21 cellular contexts compared by ENCODE assay signal in the genomic region with DNA sequence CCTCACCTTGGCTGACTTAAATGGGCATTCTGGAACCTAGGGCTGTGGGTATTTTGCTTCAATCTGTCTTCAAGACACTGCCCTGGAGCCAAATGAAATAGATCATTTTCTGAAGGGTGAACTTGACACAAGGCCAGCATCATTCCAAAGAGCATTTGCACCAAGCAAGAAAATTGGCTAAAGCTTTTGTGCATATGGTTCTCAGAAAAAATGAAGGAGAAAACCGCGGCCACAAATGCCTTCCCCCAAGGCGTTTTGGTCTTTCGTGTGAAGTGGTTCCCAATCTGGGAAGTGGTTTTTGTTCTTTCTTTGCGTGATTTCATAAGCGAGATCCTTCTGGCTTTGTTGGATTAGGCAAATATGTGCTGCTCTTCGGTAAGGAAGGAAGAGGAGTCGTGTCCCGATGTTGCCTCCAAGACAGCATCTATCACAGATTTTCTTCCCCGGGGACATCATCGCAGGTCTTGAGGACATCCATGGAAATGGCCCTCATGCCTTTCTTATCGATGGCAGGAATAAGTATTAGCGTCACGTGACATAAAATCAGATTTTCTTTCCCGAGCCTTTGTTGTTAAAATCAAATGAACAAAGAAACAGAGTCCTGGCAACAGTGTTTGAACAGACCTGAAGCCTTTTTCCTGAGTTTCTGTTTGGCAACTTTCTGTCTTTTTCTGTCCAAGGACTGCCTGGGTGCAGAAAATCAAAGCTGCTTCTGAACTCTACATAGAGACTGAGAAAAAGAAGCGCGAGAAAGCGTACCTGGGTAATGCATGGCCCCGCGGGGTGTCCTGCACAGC. TPM values are rescaled to one million over a fixed set of nuclear protein-coding genes. Genes with fewer than 3 reads are reported as not detected.
DNase-seq lines count a peak whose midpoint lies in the region; ATAC-seq, FAIRE-seq and TF ChIP-seq lines count a peak whose summit lies in the region.
"Had no signal": no experiment of that assay in that cellular context is flagged by ENCODE, and none has a peak within 500 bp of the region (broad histone marks: within the 10 kb centered on the region; RNA-seq: fewer than 3 reads in every experiment).

No MANE protein-coding gene starts in this region.

- H3K9me3 ChIP-seq in K562 (replicated peaks; ENCODE audit: control insufficient read depth, insufficient read depth, low read depth, low read length): no peaks in the 10 kb centered on the region
- H3K9me3 ChIP-seq: A549, testis had no signal

- intact Hi-C loops in K562 (cut with micrococcal nuclease): no loop called here

- TF ChIP-seq POLR2A in K562 (conservative IDR thresholded peaks at IDR 0.05): no peak

- no peak overlapping the region for H3K9ac ChIP-seq in K562 (ENCODE audit: insufficient read depth in 1 of 2, low read depth in 2 of 2, low read length in 2 of 2)

- in situ Hi-C loops in K562 (cut with MboI): no loop called here

- peaks cover 59 to 78% of the 10 kb centered on the region in 2 experiments for H3K27me3 ChIP-seq in K562 (ENCODE audit: control insufficient read depth in 2 of 2, insufficient read depth in 2 of 2, low read length in 2 of 2)
- H3K27me3 ChIP-seq: testis had no signal

- POLR2A ChIA-PET in AG04449 (lab: Yijun Ruan, JAX): no interaction called here
- POLR2A ChIA-PET in K562 (lab: Yijun Ruan, JAX): interaction anchor here (0.7 kb wide), 1 partner anchor 338 kb away, joined by 4 read pairs; no protein-coding TSS in a partner anchor

- CTCF ChIA-PET in AG04449 (lab: Yijun Ruan, JAX): no interaction called here
- CTCF ChIA-PET in K562 (lab: Yijun Ruan, JAX; ENCODE audit: low intra/inter-chr PET ratio): no interaction called here

- H3K36me3 ChIP-seq in K562 (ENCODE audit: control insufficient read depth, insufficient read depth, low read length): no peaks in the 10 kb centered on the region

- 1% methylated on average over 20 of the region's 20 CpGs for WGBS in K562 (ENCODE audit: insufficient coverage, low coverage, missing lambda C conversion rate)

- 0 out of 2 replicates have a peak, but pooled peaks cover 3% of the 10 kb centered on the region for H4K20me1 ChIP-seq in K562 (replicated peaks; ENCODE audit: control insufficient read depth, insufficient read depth, low read length)

- BruUV-seq in K562 (replicated peaks; lab: Mats Ljungman, UMichigan): no TSS peak

- TF ChIP-seq CTCF in AG04449 (IDR thresholded peaks at IDR 0.05; ENCODE audit: insufficient read depth, low read length, missing control alignments): no peak
- no peak for TF ChIP-seq CTCF in HFF-Myc (IDR thresholded peaks at IDR 0.05; ENCODE audit: low read depth, low read length, missing control alignments)
- no peak for TF ChIP-seq CTCF in K562 (IDR thresholded peaks at IDR 0.05 in 2 of 3, conservative IDR thresholded peaks at IDR 0.05 in 1 of 3; ENCODE audit: insufficient read depth in 2 of 3, low read depth in 1 of 3, low read length in 3 of 3)

- TF ChIP-seq RAD21 in K562 (CRISPR knock-in tag; conservative IDR thresholded peaks at IDR 0.05 in 1 of 2, IDR thresholded peaks at IDR 0.05 in 1 of 2): no peak

- no peak overlapping the region for H3K4me2 ChIP-seq in K562 (ENCODE audit: insufficient read depth, low read length)
- H3K4me2 ChIP-seq: A549 had no signal

- peak; percentile 31 for DNase-seq in AG04449 (ENCODE audit: low read depth, low spot score)
- DNase-seq in HFF-Myc (ENCODE audit: extremely low read depth, low read depth): peak; percentile 20
- DNase-seq in K562 (ENCODE audit: extremely low read depth in 1 of 4, low spot score in 3 of 4): no peak
- DNase-seq in iris pigment epithelial cell (ENCODE audit: low read depth): peak; percentile 38
- DNase-seq in middle frontal gyrus (ENCODE audit: extremely low spot score, low spot score): no peak
- no peak for DNase-seq in GOT3 (lab: John Stamatoyannopoulos, UW)
- DNase-seq in NCI-H2081 (lab: John Stamatoyannopoulos, UW): no peak
- DNase-seq: activated CD4-positive, alpha-beta T cell treated with anti-CD3 and anti-CD28 coated beads for 4 hours; activated T-cell treated with anti-CD3 and anti-CD28 coated beads for 4 hours; hippocampal formation; left colon; MM.1S; naive thymus-derived CD4-positive, alpha-beta T cell; NCI-H2107; T-helper 17 cell; testis had no signal

- no peak overlapping the region for H3K4me3 ChIP-seq in AG04449 (ENCODE audit: low read depth, low read length)
- no peak overlapping the region for H3K4me3 ChIP-seq in HFF-Myc (replicated peaks; ENCODE audit: low read depth, low read length)
- H3K4me3 ChIP-seq in K562: no peak overlapping the region
- H3K4me3 ChIP-seq: A549, testis had no signal

- no peak for TF ChIP-seq EP300 in K562 (IDR thresholded peaks at IDR 0.05; ENCODE audit: low read length)

- H3K79me2 ChIP-seq in K562 (ENCODE audit: control insufficient read depth, insufficient read depth, low read length): no peaks in the 10 kb centered on the region

- no peak overlapping the region for H2AFZ ChIP-seq in K562 (ENCODE audit: low read depth, low read length)

- ATAC-seq in K562 (no peak), GM18873 (IDR thresholded peaks at IDR 0.05; ENCODE audit: low FRiP score, unreplicated experiment) (no peak)
- ATAC-seq: A549; left colon; naive thymus-derived CD4-positive, alpha-beta T cell; T-helper 17 cell had no signal

- H3K27ac ChIP-seq in K562 (ENCODE audit: extremely low read depth, low read depth, low read length): no peak overlapping the region
- H3K27ac ChIP-seq: A549, epithelial cell of prostate had no signal

- H3K4me1 ChIP-seq in K562 (replicated peaks in 1 of 2; ENCODE audit: control insufficient read depth in 2 of 2, insufficient read depth in 2 of 2, low read length in 2 of 2): no peaks in the 10 kb centered on the region
- H3K4me1 ChIP-seq: A549, testis had no signal

- FAIRE-seq in K562 (lab: Jason Lieb, UNC): no peak
- FAIRE-seq: A549, colon, HTR-8/SVneo had no signal

- no peaks in the 10 kb centered on the region for H3K9me1 ChIP-seq in K562 (ENCODE audit: control insufficient read depth, insufficient read depth, low read length)

TF ChIP-seq in K562, 482 proteins besides CTCF, POLR2A, EP300 and RAD21:
- TF ChIP-seq, protein P1, sequence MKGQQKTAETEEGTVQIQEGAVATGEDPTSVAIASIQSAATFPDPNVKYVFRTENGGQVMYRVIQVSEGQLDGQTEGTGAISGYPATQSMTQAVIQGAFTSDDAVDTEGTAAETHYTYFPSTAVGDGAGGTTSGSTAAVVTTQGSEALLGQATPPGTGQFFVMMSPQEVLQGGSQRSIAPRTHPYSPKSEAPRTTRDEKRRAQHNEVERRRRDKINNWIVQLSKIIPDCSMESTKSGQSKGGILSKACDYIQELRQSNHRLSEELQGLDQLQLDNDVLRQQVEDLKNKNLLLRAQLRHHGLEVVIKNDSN (CRISPR knock-in tag; IDR thresholded peaks at IDR 0.05): 0 out of 2 replicates have a peak, but pooled peaks have one; percentile 9
- TF ChIP-seq BHLHE40 (IDR thresholded peaks at IDR 0.05; ENCODE audit: low read length): 0 out of 2 replicates have a peak, but pooled peaks have one; percentile 10
- TF ChIP-seq, protein P2, sequence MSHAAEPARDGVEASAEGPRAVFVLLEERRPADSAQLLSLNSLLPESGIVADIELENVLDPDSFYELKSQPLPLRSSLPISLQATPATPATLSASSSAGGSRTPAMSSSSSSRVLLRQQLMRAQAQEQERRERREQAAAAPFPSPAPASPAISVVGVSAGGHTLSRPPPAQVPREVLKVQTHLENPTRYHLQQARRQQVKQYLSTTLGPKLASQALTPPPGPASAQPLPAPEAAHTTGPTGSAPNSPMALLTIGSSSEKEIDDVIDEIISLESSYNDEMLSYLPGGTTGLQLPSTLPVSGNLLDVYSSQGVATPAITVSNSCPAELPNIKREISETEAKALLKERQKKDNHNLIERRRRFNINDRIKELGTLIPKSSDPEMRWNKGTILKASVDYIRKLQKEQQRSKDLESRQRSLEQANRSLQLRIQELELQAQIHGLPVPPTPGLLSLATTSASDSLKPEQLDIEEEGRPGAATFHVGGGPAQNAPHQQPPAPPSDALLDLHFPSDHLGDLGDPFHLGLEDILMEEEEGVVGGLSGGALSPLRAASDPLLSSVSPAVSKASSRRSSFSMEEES (CRISPR knock-in tag; IDR thresholded peaks at IDR 0.05): peak; percentile 94
- no peak for TF ChIP-seq CREBBP (IDR thresholded peaks at IDR 0.05; ENCODE audit: low read depth, low read length)
- TF ChIP-seq TOE1 (IDR thresholded peaks at IDR 0.05; ENCODE audit: borderline replicate concordance): 0 out of 2 replicates have a peak, but pooled peaks have one; percentile 37
- no peak for TF ChIP-seq TOE1 (CRISPR knock-in tag; IDR thresholded peaks at IDR 0.05; ENCODE audit: borderline replicate concordance, low read depth)
- TF ChIP-seq, protein P3, sequence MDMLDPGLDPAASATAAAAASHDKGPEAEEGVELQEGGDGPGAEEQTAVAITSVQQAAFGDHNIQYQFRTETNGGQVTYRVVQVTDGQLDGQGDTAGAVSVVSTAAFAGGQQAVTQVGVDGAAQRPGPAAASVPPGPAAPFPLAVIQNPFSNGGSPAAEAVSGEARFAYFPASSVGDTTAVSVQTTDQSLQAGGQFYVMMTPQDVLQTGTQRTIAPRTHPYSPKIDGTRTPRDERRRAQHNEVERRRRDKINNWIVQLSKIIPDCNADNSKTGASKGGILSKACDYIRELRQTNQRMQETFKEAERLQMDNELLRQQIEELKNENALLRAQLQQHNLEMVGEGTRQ (CRISPR knock-in tag; IDR thresholded peaks at IDR 0.05): peak; percentile 49
- peak; percentile 34 for TF ChIP-seq CBFA2T2 (conservative IDR thresholded peaks at IDR 0.05)
- no peak for TF ChIP-seq ZNF695 (CRISPR knock-in tag; IDR thresholded peaks at IDR 0.05)
- peak; percentile 83 for TF ChIP-seq RAD51 (IDR thresholded peaks at IDR 0.05; ENCODE audit: borderline replicate concordance, low read depth)

RNA-seq across cellular contexts. Expression of a gene that starts 31.0 kb away (rescaled TPM):
- 87.2 and 88.1 TPM in 2 replicates for total RNA-seq in K562 (2011; cell fraction: chromatin; rRNA removed; ENCODE audit: low replicate concordance)
- 116 and 117 TPM in 2 replicates for total RNA-seq in K562 (2011; cell fraction: nucleolus; rRNA removed)
- total RNA-seq in K562 (2011; cell fraction: nucleoplasm; rRNA removed): 142 and 177 TPM in 2 replicates
- 331 and 367 TPM in 2 replicates for total RNA-seq in K562 (2014; rRNA removed)
- 629 and 685 TPM in 2 replicates for total RNA-seq in K562 (2014; rRNA removed; fragmentation: Illumina TruSeq; extraction: Trizol)
- total RNA-seq in K562 (2015; rRNA removed; fragmentation: Illumina TruSeq; extraction: Trizol): 525 and 540 TPM in 2 replicates
- total RNA-seq in K562 (2021): 509 and 580 TPM in 2 replicates
- 907 and 1,058 TPM in 2 replicates for polyA plus RNA-seq in K562 (2011; rRNA removed)
- 395 and 662 TPM in 2 replicates for polyA plus RNA-seq in K562 (2011; cell fraction: cytosol; rRNA removed)
- polyA plus RNA-seq in K562 (2011; cell fraction: nucleus; rRNA removed): 197 and 359 TPM in 2 replicates
- polyA plus RNA-seq in K562 (2012): 622 and 679 TPM in 2 replicates
- 919 and 926 TPM in 2 replicates for polyA plus RNA-seq in K562 (2014; fragmentation: Illumina TruSeq; extraction: Trizol)
- polyA plus RNA-seq in K562 (2014; fragmentation: Nextera tagmentation; extraction: Ambion mirVana): 1,000 to 10,000 TPM; 2,628 to 2,722 TPM
- 749 and 808 TPM in 2 replicates for polyA plus RNA-seq in K562 (2014; rRNA removed)
- polyA minus RNA-seq in K562 (2011; rRNA and poly(A)+ RNA removed): 421 and 488 TPM in 2 replicates
- polyA minus RNA-seq in K562 (2011; cell fraction: cytosol; rRNA and poly(A)+ RNA removed): 112 and 139 TPM in 2 replicates
- polyA minus RNA-seq in K562 (2011; cell fraction: nucleus; rRNA and poly(A)+ RNA removed): 67.7 and 113 TPM in 2 replicates

Comparison
In these comparisons a context has a peak if more than half of its experiments do, and no peak if none do; other contexts are left out.
1. DNase-seq: peak in AG04449 (single experiment), HFF-Myc (single experiment) and iris pigment epithelial cell (single experiment); none in K562 (0 of 4), middle frontal gyrus (single experiment), GOT3 (single experiment) and NCI-H2081 (0 of 2).